28 cellular contexts compared by ENCODE assay signal in genomic region chr3:166274342-166274741, GRCh38.
A peak's percentile ranks its signal among the peaks of the same experiment; 100 is the strongest.
DNase-seq lines count a peak whose midpoint lies in the region; ATAC-seq and TF ChIP-seq lines count a peak whose summit lies in the region.
"Had no signal": no experiment of that assay in that cellular context is flagged by ENCODE, and none has a peak within 500 bp of the region (broad histone marks: within the 10 kb centered on the region; RNA-seq: fewer than 3 reads in every experiment).

No MANE protein-coding gene starts in this region.

- TF ChIP-seq CTCF in IMR-90 (conservative IDR thresholded peaks at IDR 0.05; ENCODE audit: low read depth, low read length), result no peak
- no peak for TF ChIP-seq CTCF in fibroblast of the aortic adventitia (IDR thresholded peaks at IDR 0.05; ENCODE audit: insufficient read depth, low read length)
- TF ChIP-seq CTCF in HFFc6 (IDR thresholded peaks at IDR 0.05), result no peak

- H3K4me3 ChIP-seq in IMR-90 (ENCODE audit: insufficient read depth, low read depth, low read length), result no peak overlapping the region
- no peak overlapping the region for H3K4me3 ChIP-seq in fibroblast of the aortic adventitia (ENCODE audit: low read depth, low read length)
- no peak overlapping the region for H3K4me3 ChIP-seq in mesendoderm (ENCODE audit: low read length)
- H3K4me3 ChIP-seq: cardiac muscle cell, colonic mucosa, pancreas had no signal

- no peak for TF ChIP-seq POLR2A in IMR-90 (IDR thresholded peaks at IDR 0.05; ENCODE audit: low read depth, low read length)

- H3K14ac ChIP-seq in IMR-90 (replicated peaks; ENCODE audit: low read depth, low read length), result no peak overlapping the region

- H4K5ac ChIP-seq in IMR-90 (ENCODE audit: low read depth, low read length) (no peak overlapping the region), mesendoderm (ENCODE audit: low read length) (no peak overlapping the region)

- H4K8ac ChIP-seq in IMR-90 (ENCODE audit: low read depth in 2 of 2, low read length in 2 of 2) (no peak overlapping the region), mesendoderm (ENCODE audit: low read depth, low read length) (no peak overlapping the region)

- H3K9ac ChIP-seq in IMR-90 (ENCODE audit: low read depth, low read length), result no peak overlapping the region
- H3K9ac ChIP-seq in mesendoderm (ENCODE audit: low read length), result no peak overlapping the region

- H3K27me3 ChIP-seq in IMR-90 (ENCODE audit: control insufficient read depth, insufficient read depth, low read length) (no peaks in the 10 kb centered on the region), mesendoderm (ENCODE audit: insufficient read depth, low read length, poor library complexity) (no peaks in the 10 kb centered on the region)
- H3K27me3 ChIP-seq: cardiac muscle cell, colonic mucosa, pancreas had no signal

- no CpG with 5 or more reads among the region's 1 CpG for WGBS in IMR-90 (ENCODE audit: extremely low coverage in 2 of 2, insufficient read length in 1 of 2), 2 experiments
- WGBS in mesendoderm (ENCODE audit: extremely low coverage, insufficient coverage, low lambda C conversion rate), result no CpG with 5 or more reads among the region's 1 CpG

- POLR2A ChIA-PET in IMR-90 (lab: Charles Lee; ENCODE audit: unreplicated experiment), result no interaction called here

- H3K18ac ChIP-seq in IMR-90 (ENCODE audit: low read depth, low read length), result peak overlapping the region; percentile 18; the same call in 1 of the 2 replicates
- no peak overlapping the region for H3K18ac ChIP-seq in mesendoderm (ENCODE audit: low read length)

- H2AK5ac ChIP-seq in IMR-90 (ENCODE audit: low read depth, low read length), result no peak overlapping the region
- no peak overlapping the region for H2AK5ac ChIP-seq in mesendoderm (ENCODE audit: low read length)

- peak overlapping the region; percentile 16; the same call in 1 of the 2 replicates for H3K4me2 ChIP-seq in IMR-90 (ENCODE audit: low read depth, low read length)
- H3K4me2 ChIP-seq in mesendoderm (ENCODE audit: low read length), result no peak overlapping the region

- H3K4ac ChIP-seq in IMR-90 (ENCODE audit: low read depth, low read length) (no peak overlapping the region), mesendoderm (ENCODE audit: low read depth, low read length) (no peak overlapping the region)

- H3K36me3 ChIP-seq in IMR-90 (ENCODE audit: control insufficient read depth, insufficient read depth, low read length), result no peaks in the 10 kb centered on the region
- no peaks in the 10 kb centered on the region for H3K36me3 ChIP-seq in mesendoderm (ENCODE audit: control insufficient read depth, insufficient read depth, low read length)
- H3K36me3 ChIP-seq: cardiac muscle cell, colonic mucosa, pancreas had no signal

- H2BK120ac ChIP-seq in IMR-90 (ENCODE audit: low read depth, low read length) (peak overlapping the region; percentile 10; the same call in 1 of the 2 replicates), mesendoderm (ENCODE audit: low read depth, low read length) (no peak overlapping the region)

- no peaks in the 10 kb centered on the region for H3K79me1 ChIP-seq in IMR-90 (ENCODE audit: low read depth in 1 of 2, low read length in 2 of 2)
- no peaks in the 10 kb centered on the region for H3K79me1 ChIP-seq in mesendoderm (ENCODE audit: low read length)

- H3K9me3 ChIP-seq in IMR-90 (ENCODE audit: control insufficient read depth, insufficient read depth, low read length), result no peaks in the 10 kb centered on the region
- H3K9me3 ChIP-seq: colonic mucosa, pancreas had no signal

- dilution Hi-C loops in IMR-90 (cut with HindIII; ENCODE audit: low sequenced_read_pairs, unreplicated experiment), result no loop called here

- H3K9me1 ChIP-seq in IMR-90 (ENCODE audit: insufficient read depth, low read length), result no peaks in the 10 kb centered on the region

- H3K56ac ChIP-seq in IMR-90 (ENCODE audit: extremely low read depth, insufficient read depth, low read length), result no peak overlapping the region
- no peak overlapping the region for H3K56ac ChIP-seq in mesendoderm (ENCODE audit: low read length)

- no peak overlapping the region for H4K91ac ChIP-seq in IMR-90 (ENCODE audit: insufficient read depth, low read depth, low read length)

- H3K4me1 ChIP-seq in IMR-90 (ENCODE audit: control insufficient read depth, insufficient read depth, low read length) (peaks cover 1% of the 10 kb centered on the region; the same call in 1 of the 2 replicates), mesendoderm (ENCODE audit: control insufficient read depth, low read depth, low read length) (no peaks in the 10 kb centered on the region)
- H3K4me1 ChIP-seq: colonic mucosa, pancreas had no signal

- H3K9me3 Mint-ChIP-seq in HFFc6, result peaks cover 12% of the 10 kb centered on the region
- H3K9me3 Mint-ChIP-seq: activated T-helper 1 cell treated with anti-CD3 and anti-CD28 coated beads, Interleukin-12 subunit alpha, Interleukin-12 subunit beta, Interleukin-2, Interleukin-4 antibody, amounts not matched to agents 30 ng/mL and 10 ng/mL and 1 ng/mL, durations not matched to agents 14 hours and 24 hours and 36 hours; neural crest cell; stimulated activated naive B cell treated with anti-CD40 and anti-IgM and Interleukin-4, amounts not matched to agents 10 μg/mL and 1 μg/mL and 100 μg/mL, for 72 hours; type B pancreatic cell had no signal

- H2BK5ac ChIP-seq in IMR-90 (ENCODE audit: low read depth, low read length, poor library complexity, severe bottlenecking), result no peak overlapping the region
- H2BK5ac ChIP-seq in mesendoderm (ENCODE audit: low read length), result no peak overlapping the region

- in situ Hi-C loops in IMR-90 (cut with MboI; ENCODE audit: low sequenced_read_pairs), result no loop called here

- H3K79me2 ChIP-seq in mesendoderm (ENCODE audit: control insufficient read depth, insufficient read depth, low read length), result no peaks in the 10 kb centered on the region

- peak; percentile 72 for ATAC-seq in IMR-90 (ENCODE audit: low read depth)
- ATAC-seq in GM18867 (IDR thresholded peaks at IDR 0.05; ENCODE audit: unreplicated experiment), result no peak
- ATAC-seq: left lobe of liver; Panc1; pancreas; stimulated activated naive B cell treated with anti-CD40 and anti-IgM and Interleukin-4, amounts not matched to agents 10 μg/mL and 1 μg/mL and 100 μg/mL, for 72 hours had no signal

- no peak overlapping the region for H2AFZ ChIP-seq in IMR-90 (replicated peaks; ENCODE audit: low read length, poor library complexity)

- H3K27ac ChIP-seq in IMR-90 (ENCODE audit: insufficient read depth, low read length) (no peak overlapping the region), substantia nigra (ENCODE audit: low read depth, low read length, poor library complexity, severe bottlenecking) (no peak overlapping the region), mesendoderm (ENCODE audit: low read depth, low read length) (no peak overlapping the region)
- H3K27ac ChIP-seq: cardiac muscle cell, colonic mucosa, pancreas had no signal

- H4K20me1 ChIP-seq in IMR-90 (ENCODE audit: insufficient read depth, low read length), result no peaks in the 10 kb centered on the region

- no peak overlapping the region for H2BK15ac ChIP-seq in IMR-90 (ENCODE audit: low read depth, low read length)
- no peak overlapping the region for H2BK15ac ChIP-seq in mesendoderm (replicated peaks; ENCODE audit: low read depth)

- CTCF ChIA-PET in IMR-90 (lab: Yijun Ruan, JAX), result interaction anchor here (1.2 kb wide), 1 partner anchor 11 kb away, joined by 3 read pairs; no protein-coding TSS in a partner anchor

- H3K27me3 Mint-ChIP-seq in HFFc6 (ENCODE audit: insufficient read depth), result no peaks in the 10 kb centered on the region
- H3K27me3 Mint-ChIP-seq: activated CD4-positive, alpha-beta memory T cell treated with anti-CD3 and anti-CD28 coated beads for 36 hours; CD4-positive, CD25-positive, alpha-beta regulatory T cell; memory B cell; stimulated activated naive B cell treated with anti-CD40 and anti-IgM and Interleukin-4, amounts not matched to agents 10 μg/mL and 1 μg/mL and 100 μg/mL, for 72 hours; type B pancreatic cell had no signal

- no peak overlapping the region for H3K23ac ChIP-seq in IMR-90 (ENCODE audit: low read depth, low read length)
- no peak overlapping the region for H3K23ac ChIP-seq in mesendoderm (ENCODE audit: low read length)

- DNase-seq in IMR-90 (peak; percentile 65), astrocyte of the hippocampus (ENCODE audit: low read depth, low spot score) (peak; percentile 9), fibroblast of the aortic adventitia (ENCODE audit: low read depth) (peak; percentile 31), substantia nigra (lab: John Stamatoyannopoulos, UW) (no peak), mesendoderm (no peak), HFFc6 (no peak)
- DNase-seq: activated CD4-positive, alpha-beta memory T cell treated with anti-CD3 and anti-CD28 coated beads for 36 hours; activated CD4-positive, alpha-beta T cell treated with anti-CD3 and anti-CD28 coated beads for 1 hour; activated naive CD4-positive, alpha-beta T cell treated with anti-CD3 and anti-CD28 coated beads for 36 hours; CD4-positive, CD25-positive, alpha-beta regulatory T cell; colonic mucosa; effector memory CD4-positive, alpha-beta T cell; immature natural killer cell; NCI-H2081; NCI-H226; NCI-H69; pancreas; retina; SIG-M5; stimulated activated naive B cell treated with anti-CD40 and anti-IgM and Interleukin-4, amounts not matched to agents 10 μg/mL and 1 μg/mL and 100 μg/mL, for 72 hours had no signal

- no peaks in the 10 kb centered on the region for H3K4me1 Mint-ChIP-seq in HFFc6 (ENCODE audit: low read depth)
- H3K4me1 Mint-ChIP-seq: CD4-positive, CD25-positive, alpha-beta regulatory T cell; immature natural killer cell; memory B cell; neural crest cell; stimulated activated naive B cell treated with anti-CD40 and anti-IgM and Interleukin-4, amounts not matched to agents 10 μg/mL and 1 μg/mL and 100 μg/mL, for 72 hours had no signal

- H3K36me3 Mint-ChIP-seq in HFFc6 (ENCODE audit: low read depth), result no peaks in the 10 kb centered on the region
- H3K36me3 Mint-ChIP-seq: activated CD4-positive, alpha-beta memory T cell treated with anti-CD3 and anti-CD28 coated beads for 36 hours; CD4-positive, CD25-positive, alpha-beta regulatory T cell; immature natural killer cell; memory B cell; stimulated activated naive B cell treated with anti-CD40 and anti-IgM and Interleukin-4, amounts not matched to agents 10 μg/mL and 1 μg/mL and 100 μg/mL, for 72 hours; type B pancreatic cell had no signal

- H2AK9ac ChIP-seq in IMR-90 (replicated peaks; ENCODE audit: low read depth, low read length, poor library complexity), result no peak overlapping the region

- H3K27ac Mint-ChIP-seq in HFFc6, result no peak overlapping the region
- H3K27ac Mint-ChIP-seq: activated CD4-positive, alpha-beta memory T cell treated with anti-CD3 and anti-CD28 coated beads for 36 hours; activated naive CD4-positive, alpha-beta T cell treated with anti-CD3 and anti-CD28 coated beads for 36 hours; activated T-helper 1 cell treated with anti-CD3 and anti-CD28 coated beads, Interleukin-12 subunit alpha, Interleukin-12 subunit beta, Interleukin-2, Interleukin-4 antibody, amounts not matched to agents 30 ng/mL and 10 ng/mL and 1 ng/mL, durations not matched to agents 14 hours and 24 hours and 36 hours; CD4-positive, CD25-positive, alpha-beta regulatory T cell; immature natural killer cell; memory B cell; stimulated activated naive B cell treated with anti-CD40 and anti-IgM and Interleukin-4, amounts not matched to agents 10 μg/mL and 1 μg/mL and 100 μg/mL, for 72 hours; type B pancreatic cell had no signal

- intact Hi-C loops in IMR-90 (cut with micrococcal nuclease), result no loop called here

- no peak for TF ChIP-seq RAD21 in IMR-90 (IDR thresholded peaks at IDR 0.05; ENCODE audit: low read length)

- no TSS peak for BruUV-seq in IMR-90 (replicated peaks; lab: Mats Ljungman, UMichigan)

- H2BK20ac ChIP-seq in IMR-90 (ENCODE audit: low read depth, low read length), result no peak overlapping the region; the same call in 1 of the 2 replicates

- no peak overlapping the region for H3K4me3 Mint-ChIP-seq in HFFc6
- H3K4me3 Mint-ChIP-seq: activated CD4-positive, alpha-beta memory T cell treated with anti-CD3 and anti-CD28 coated beads for 36 hours; activated naive CD4-positive, alpha-beta T cell treated with anti-CD3 and anti-CD28 coated beads for 36 hours; activated T-helper 1 cell treated with anti-CD3 and anti-CD28 coated beads, Interleukin-12 subunit alpha, Interleukin-12 subunit beta, Interleukin-2, Interleukin-4 antibody, amounts not matched to agents 30 ng/mL and 10 ng/mL and 1 ng/mL, durations not matched to agents 14 hours and 24 hours and 36 hours; CD4-positive, CD25-positive, alpha-beta regulatory T cell; immature natural killer cell; memory B cell; neural crest cell; stimulated activated naive B cell treated with anti-CD40 and anti-IgM and Interleukin-4, amounts not matched to agents 10 μg/mL and 1 μg/mL and 100 μg/mL, for 72 hours; type B pancreatic cell had no signal

Comparison
In these comparisons a context has a peak if more than half of its experiments do, and no peak if none do; other contexts are left out.
1. DNase-seq: peak in IMR-90 (single experiment), astrocyte of the hippocampus (single experiment) and fibroblast of the aortic adventitia (single experiment); none in substantia nigra (0 of 49), mesendoderm (single experiment) and HFFc6 (single experiment).